ENCODE assay signal across 14 cellular contexts in genomic region chr5:6734243-6734695, GRCh38. TPM values are rescaled to one million over a fixed set of nuclear protein-coding genes. Genes with fewer than 3 reads are reported as not detected.
DNase-seq lines count a peak whose midpoint lies in the region; ATAC-seq and TF ChIP-seq lines count a peak whose summit lies in the region.
"Had no signal": no experiment of that assay in that cellular context is flagged by ENCODE, and none has a peak within 500 bp of the region (broad histone marks: within the 10 kb centered on the region; RNA-seq: fewer than 3 reads in every experiment).

No MANE protein-coding gene starts in this region.

- H3K4me1 ChIP-seq in spleen = peaks cover 28 to 79% (median 65%) of the 10 kb centered on the region in 6 donors

- no peaks in the 10 kb centered on the region for H3K27me3 ChIP-seq in spleen (replicated peaks in 1 of 7)
- H3K27me3 ChIP-seq: SJCRH30 had no signal

- no peaks in the 10 kb centered on the region for H3K9me3 ChIP-seq in spleen
- H3K9me3 ChIP-seq: SJCRH30 had no signal

- H3K27ac Mint-ChIP-seq in activated T-cell treated with anti-CD3 and anti-CD28 coated beads, Interleukin-2, amount 50 U/mL, for 72 hours = peak overlapping the region; percentile 96

- H3K4me3 ChIP-seq in fibroblast of the aortic adventitia (ENCODE audit: low read depth, low read length) (no peak overlapping the region), spleen (no peak overlapping the region)
- H3K4me3 ChIP-seq: SJCRH30 had no signal

- H3K36me3 ChIP-seq in spleen = peaks cover 0 to 36% (median 16%) of the 10 kb centered on the region in 6 donors
- H3K36me3 ChIP-seq: SJCRH30 had no signal

- no peak for ATAC-seq in activated T-cell treated with anti-CD3 and anti-CD28 coated beads, Interleukin-2, amount 50 U/mL, for 72 hours (replicated peaks in 1 of 2)

- H3K36me3 Mint-ChIP-seq in activated T-cell treated with anti-CD3 and anti-CD28 coated beads, Interleukin-2, amount 50 U/mL, for 72 hours (ENCODE audit: insufficient read depth in 2 of 2) = peaks cover 9 to 19% of the 10 kb centered on the region in 2 donors
- H3K36me3 Mint-ChIP-seq: activated naive CD8-positive, alpha-beta T cell had no signal

- intact Hi-C loops in spleen (cut with DNase I; ENCODE audit: low total_unique reads) = no loop called here

- no peak for DNase-seq in activated T-cell treated with anti-CD3 and anti-CD28 coated beads, Interleukin-2, amount 50 U/mL, for 72 hours
- DNase-seq in activated T-cell treated with anti-CD3 and anti-CD28 coated beads for 4 hours (no peak), RWPE1 (ENCODE audit: low spot score) (no peak), fibroblast of the aortic adventitia (ENCODE audit: low read depth) (peak; percentile 35), spleen (peak; percentile 68), SKM-1 treated with dmso at 0.1 percent for 144 hours (lab: John Stamatoyannopoulos, UW; ENCODE audit: unreplicated experiment) (no peak), NCI-H1092 (lab: John Stamatoyannopoulos, UW) (no peak), superior temporal gyrus (ENCODE audit: extremely low spot score) (no peak)
- DNase-seq: cortex of kidney; DMS153; erythroblast; SJCRH30; stimulated activated CD4-positive, alpha-beta T cell treated with anti-CD3 and anti-CD28 coated beads, Interleukin-4, amount 100 ng/mL, for 4 hours had no signal

- WGBS in spleen, 5 donors = 74 to 94% (median 81%) methylated on average over 8 to 11 of the region's 11 CpGs

- POLR2A ChIA-PET in RWPE1 (lab: Yijun Ruan, JAX; ENCODE audit: low non-redundant PET) = no interaction called here

- TF ChIP-seq CTCF in RWPE1 (conservative IDR thresholded peaks at IDR 0.05; ENCODE audit: low read depth) (no peak), fibroblast of the aortic adventitia (IDR thresholded peaks at IDR 0.05; ENCODE audit: insufficient read depth, low read length) (no peak), spleen (IDR thresholded peaks at IDR 0.05 in 8 of 11, conservative IDR thresholded peaks at IDR 0.05 in 3 of 11) (no peak)

- no peaks in the 10 kb centered on the region for H3K9me3 Mint-ChIP-seq in activated T-cell treated with anti-CD3 and anti-CD28 coated beads, Interleukin-2, amount 50 U/mL, for 72 hours

- H3K27ac ChIP-seq in RWPE1 = peak overlapping the region; percentile 10; the same call in 1 of the 2 replicates
- H3K27ac ChIP-seq in spleen = no peak overlapping the region
- H3K27ac ChIP-seq: SJCRH30 had no signal

- CTCF ChIA-PET in RWPE1 (lab: Yijun Ruan, JAX) = no interaction called here

- TF ChIP-seq POLR2A in spleen (IDR thresholded peaks at IDR 0.05) = no peak

- H3K27me3 Mint-ChIP-seq in activated T-cell treated with anti-CD3 and anti-CD28 coated beads, Interleukin-2, amount 50 U/mL, for 72 hours (ENCODE audit: low read depth) = no peaks in the 10 kb centered on the region
- H3K27me3 Mint-ChIP-seq: activated naive CD8-positive, alpha-beta T cell had no signal

- H3K4me3 Mint-ChIP-seq in activated T-cell treated with anti-CD3 and anti-CD28 coated beads, Interleukin-2, amount 50 U/mL, for 72 hours = peak overlapping the region; percentile 47 to 69

- peaks cover 97% of the 10 kb centered on the region for H3K4me1 Mint-ChIP-seq in activated T-cell treated with anti-CD3 and anti-CD28 coated beads, Interleukin-2, amount 50 U/mL, for 72 hours (ENCODE audit: low read depth)

RNA-seq across cellular contexts. Expression of gene TENT4A, which starts 21.0 kb away (rescaled TPM):
- total RNA-seq in activated T-cell treated with anti-CD3 and anti-CD28 coated beads, Interleukin-2, amount 50 U/mL, for 72 hours = 10 to 100 TPM; 45.0 to 49.8 TPM
- 13.2 and 21.4 TPM in 2 replicates for total RNA-seq in fibroblast of the aortic adventitia (ENCODE audit: low replicate concordance)
- total RNA-seq in spleen = 10 to 100 TPM; 26.3 to 44.8 (median 37.0) TPM
- 10 to 100 TPM in 2 of 3 donors, 1 to 10 TPM in 1; 7.1 to 16.5 (median 12.9) TPM for polyA plus RNA-seq in spleen

Comparison
In these comparisons a context has a peak if more than half of its experiments do, and no peak if none do; other contexts are left out.
1. DNase-seq: peak in fibroblast of the aortic adventitia (single experiment) and spleen (single experiment); none in activated T-cell treated with anti-CD3 and anti-CD28 coated beads, Interleukin-2, amount 50 U/mL, for 72 hours (0 of 2), activated T-cell treated with anti-CD3 and anti-CD28 coated beads for 4 hours (single experiment), RWPE1 (single experiment), SKM-1 treated with dmso at 0.1 percent for 144 hours (single experiment), NCI-H1092 (single experiment) and superior temporal gyrus (single experiment).